16 cellular contexts compared by ENCODE assay signal in the genomic region with DNA sequence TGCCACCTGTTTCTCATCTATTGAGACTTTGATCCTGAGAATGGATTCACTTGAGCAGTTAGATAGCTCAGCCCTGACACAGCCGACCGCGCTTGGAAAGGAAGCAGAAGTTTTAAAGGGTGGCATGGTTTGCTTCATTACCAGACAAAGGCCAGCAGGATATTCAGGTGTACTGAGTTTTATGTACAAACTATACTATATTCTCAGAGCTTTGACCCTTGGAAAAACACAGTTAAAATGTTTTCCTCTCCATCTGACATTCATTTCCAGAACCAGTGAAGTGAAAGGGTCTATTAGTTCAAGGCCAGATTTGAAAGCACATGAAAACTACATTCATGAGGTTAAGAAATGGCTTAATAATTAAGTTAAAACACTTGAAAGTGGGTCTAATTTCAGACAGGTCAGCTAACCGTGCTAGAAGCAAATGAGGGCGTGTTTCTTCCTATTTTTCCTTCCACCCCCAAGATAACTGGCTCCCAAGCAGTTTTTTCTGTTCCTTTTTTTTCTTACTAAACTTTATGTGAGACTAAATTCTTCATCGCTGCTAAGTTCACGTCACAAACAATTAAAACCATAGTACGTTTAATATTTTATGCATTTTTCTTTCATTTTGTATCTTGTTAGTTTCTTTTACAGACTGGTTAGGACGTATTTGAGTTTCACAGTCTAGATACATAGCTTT.
DNase-seq lines count a peak whose midpoint lies in the region; ATAC-seq, FAIRE-seq and TF ChIP-seq lines count a peak whose summit lies in the region.
"Had no signal": no experiment of that assay in that cellular context is flagged by ENCODE, and none has a peak within 500 bp of the region (broad histone marks: within the 10 kb centered on the region; RNA-seq: fewer than 3 reads in every experiment).

No MANE protein-coding gene starts in this region.

- DNase-seq in GM12891 (ENCODE audit: insufficient read length, low spot score) (no peak), foreskin keratinocyte (no peak), SHP77 treated with DMSO at 0.1 percent for 48 hours (lab: John Stamatoyannopoulos, UW) (no peak), DMS53 treated with DMSO at 0.1 percent for 48 hours (lab: John Stamatoyannopoulos, UW; ENCODE audit: unreplicated experiment) (no peak)
- DNase-seq in activated effector memory CD4-positive, alpha-beta T cell treated with Interleukin-2 at 50 U/mL for 16 hours = no peak
- DNase-seq: activated CD4-positive, alpha-beta T cell treated with anti-CD3 and anti-CD28 coated beads for 4 hours; effector CD4-positive, alpha-beta T cell; gastrocnemius medialis; IMR-90; left cardiac atrium; NCI-H1694 had no signal

- no peak for TF ChIP-seq POLR2A in GM12891 (IDR thresholded peaks at IDR 0.05; ENCODE audit: low read depth, low read length)

- H3K27ac ChIP-seq in foreskin keratinocyte = peak overlapping the region; percentile 15
- H3K27ac ChIP-seq: gastrocnemius medialis, vagina had no signal

- TF ChIP-seq CTCF in foreskin keratinocyte (conservative IDR thresholded peaks at IDR 0.05) = no peak

- ATAC-seq in GM19463 (IDR thresholded peaks at IDR 0.05; ENCODE audit: unreplicated experiment) (peak; percentile 52), HG03097 (IDR thresholded peaks at IDR 0.05; ENCODE audit: low FRiP score, unreplicated experiment) (peak; percentile 58), foreskin keratinocyte (no peak), HG03565 (IDR thresholded peaks at IDR 0.05; ENCODE audit: unreplicated experiment) (no peak)
- ATAC-seq: activated T-helper 17 cell treated with anti-CD3 and anti-CD28 coated beads, Interleukin-2, amount 50 U/mL, for 72 hours; gastrocnemius medialis; left cardiac atrium had no signal

- no peaks in the 10 kb centered on the region for H3K4me1 ChIP-seq in foreskin keratinocyte
- H3K4me1 ChIP-seq: gastrocnemius medialis, vagina had no signal

- no peaks in the 10 kb centered on the region for H3K27me3 ChIP-seq in foreskin keratinocyte
- H3K27me3 ChIP-seq: gastrocnemius medialis, vagina had no signal

- FAIRE-seq in GM12891 (lab: Jason Lieb, UNC) = no peak

TF ChIP-seq in GM12891, 5 proteins besides CTCF, POLR2A, EP300 and RAD21:
- TF ChIP-seq POU2F2 (IDR thresholded peaks at IDR 0.05; ENCODE audit: low read depth, low read length) (no peak), POLR2AphosphoS5 (IDR thresholded peaks at IDR 0.05; ENCODE audit: low read depth, low read length) (no peak), PAX5 (IDR thresholded peaks at IDR 0.05; ENCODE audit: insufficient read depth, low read length, severe bottlenecking) (no peak), SPI1 (IDR thresholded peaks at IDR 0.05; ENCODE audit: low read depth, low read length) (0 out of 2 replicates have a peak, but pooled peaks have one; percentile 19), TAF1 (IDR thresholded peaks at IDR 0.05; ENCODE audit: low read depth, low read length) (no peak)

Comparison
In these comparisons a context has a peak if more than half of its experiments do, and no peak if none do; other contexts are left out.
1. ATAC-seq: peak in GM19463 (single experiment) and HG03097 (single experiment); none in foreskin keratinocyte (single experiment) and HG03565 (single experiment).